Comparison of ENCODE assay signal across 1 cellular context in the genomic region with DNA sequence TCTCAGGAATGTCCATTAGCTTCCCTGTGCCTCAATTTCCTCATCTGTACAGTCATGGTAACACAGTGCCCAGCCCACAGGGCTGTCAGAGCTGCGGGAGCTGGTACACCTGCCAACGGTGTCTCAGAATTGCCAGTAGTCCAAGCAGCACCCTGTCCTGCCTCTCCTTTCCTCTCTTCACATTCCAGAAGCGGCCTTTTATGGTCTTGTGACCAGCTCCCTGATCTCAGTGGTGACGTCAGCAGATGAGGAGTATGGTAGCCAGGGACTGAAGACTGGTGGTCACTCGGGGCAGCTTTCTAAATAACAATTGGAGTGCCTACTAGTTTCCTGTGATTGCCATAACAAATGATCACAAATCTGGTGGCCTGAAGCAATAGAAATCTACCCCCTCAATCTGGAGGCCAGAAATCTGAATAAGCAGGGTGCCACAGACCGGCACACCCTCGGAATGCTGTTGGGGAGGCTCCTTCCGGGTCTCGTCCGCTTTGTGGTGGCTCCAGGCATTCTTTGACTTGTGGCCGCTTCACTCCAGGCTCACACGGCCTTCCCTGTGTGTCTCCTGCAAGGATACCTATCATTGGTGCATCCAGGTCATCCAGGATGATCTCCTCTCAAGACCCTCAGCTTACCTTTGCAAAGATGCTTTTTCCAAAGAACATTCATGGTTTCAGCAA.
A peak's percentile ranks its signal among the peaks of the same experiment; 100 is the strongest.
TF ChIP-seq lines count a peak whose summit lies in the region.

No MANE protein-coding gene starts in this region.

TF ChIP-seq in K562, 482 proteins besides CTCF, POLR2A, EP300 and RAD21:
- TF ChIP-seq BCOR (IDR thresholded peaks at IDR 0.05) (no peak), SUPT5H (IDR thresholded peaks at IDR 0.05) (0 out of 2 replicates have a peak, but pooled peaks have one; percentile 5), HDAC2 (IDR thresholded peaks at IDR 0.05) (no peak), POLR2AphosphoS5 (IDR thresholded peaks at IDR 0.05; ENCODE audit: control insufficient read depth, insufficient read depth, low read depth, low read length) (peak; percentile 35; the same call in 1 of the 2 replicates)
